Comparison of ENCODE assay signal across 10 cellular contexts in genomic region chr16:1428511-1428910, GRCh38. TPM values are rescaled to one million over a fixed set of nuclear protein-coding genes. Genes with fewer than 3 reads are reported as not detected.
A peak's percentile ranks its signal among the peaks of the same experiment; 100 is the strongest.
DNase-seq lines count a peak whose midpoint lies in the region; ATAC-seq and FAIRE-seq lines count a peak whose summit lies in the region.
"Had no signal": no experiment of that assay in that cellular context is flagged by ENCODE, and none has a peak within 500 bp of the region (broad histone marks: within the 10 kb centered on the region; RNA-seq: fewer than 3 reads in every experiment).

No MANE protein-coding gene starts in this region.

- POLR2A ChIA-PET in activated CD4-positive, alpha-beta memory T cell treated with anti-CD3 and anti-CD28 coated beads, Interleukin-2, amount 10 ng/mL, durations not matched to agents 7 days and 5 days (lab: Charles Lee), result interaction anchor here (0.7 to 3.0 kb wide), 3 partner anchors 8 to 277 kb away, joined by 3 to 9 read pairs (median 4); partner anchors contain the start of genes MAPK8IP3 and UQCC4

- peak; percentile 28 for DNase-seq in activated T-cell treated with anti-CD3 and anti-CD28 coated beads for 1 hour (ENCODE audit: low read depth)
- DNase-seq in activated T-cell treated with anti-CD3 and anti-CD28 coated beads for 4 hours, result no peak
- peak; percentile 52 for DNase-seq in activated CD4-positive, alpha-beta memory T cell treated with anti-CD3 and anti-CD28 coated beads, Interleukin-2, amount 10 ng/mL, durations not matched to agents 7 days and 5 days
- peak; percentile 59 for DNase-seq in germinal center (ENCODE audit: low spot score)
- DNase-seq in stimulated activated naive B cell treated with anti-CD40 and anti-IgM and Interleukin-4, amounts not matched to agents 10 μg/mL and 1 μg/mL and 100 μg/mL, for 72 hours, result peak; percentile 58
- DNase-seq in SK-N-DZ (ENCODE audit: low spot score), result no peak
- DNase-seq in frontal cortex (ENCODE audit: low spot score in 2 of 2), result no peak

- peak; percentile 90 for ATAC-seq in stimulated activated naive B cell treated with anti-CD40 and anti-IgM and Interleukin-4, amounts not matched to agents 10 μg/mL and 1 μg/mL and 100 μg/mL, for 72 hours (replicated peaks)
- ATAC-seq in GM18873 (IDR thresholded peaks at IDR 0.05; ENCODE audit: low FRiP score, unreplicated experiment), result no peak

- no peak overlapping the region for H3K27ac Mint-ChIP-seq in activated CD4-positive, alpha-beta memory T cell treated with anti-CD3 and anti-CD28 coated beads, Interleukin-2, amount 10 ng/mL, durations not matched to agents 7 days and 5 days
- H3K27ac Mint-ChIP-seq in stimulated activated naive B cell treated with anti-CD40 and anti-IgM and Interleukin-4, amounts not matched to agents 10 μg/mL and 1 μg/mL and 100 μg/mL, for 72 hours, result peak overlapping the region; percentile 37

- H3K4me3 Mint-ChIP-seq in activated CD4-positive, alpha-beta memory T cell treated with anti-CD3 and anti-CD28 coated beads, Interleukin-2, amount 10 ng/mL, durations not matched to agents 7 days and 5 days, result no peak overlapping the region
- peak overlapping the region in 1 of 2 donors; percentile 44 for H3K4me3 Mint-ChIP-seq in stimulated activated naive B cell treated with anti-CD40 and anti-IgM and Interleukin-4, amounts not matched to agents 10 μg/mL and 1 μg/mL and 100 μg/mL, for 72 hours

- CTCF ChIA-PET in activated CD4-positive, alpha-beta memory T cell treated with anti-CD3 and anti-CD28 coated beads, Interleukin-2, amount 10 ng/mL, durations not matched to agents 7 days and 5 days (lab: Charles Lee), result interaction anchor here (0.8 to 1.1 kb wide), 2 partner anchors 8 to 115 kb away, joined by 3 read pairs; partner anchors contain the start of gene UQCC4

- H3K27me3 Mint-ChIP-seq in activated CD4-positive, alpha-beta memory T cell treated with anti-CD3 and anti-CD28 coated beads, Interleukin-2, amount 10 ng/mL, durations not matched to agents 7 days and 5 days, result no peaks in the 10 kb centered on the region
- H3K27me3 Mint-ChIP-seq in stimulated activated naive B cell treated with anti-CD40 and anti-IgM and Interleukin-4, amounts not matched to agents 10 μg/mL and 1 μg/mL and 100 μg/mL, for 72 hours, result peaks cover 0 to 5% of the 10 kb centered on the region in 2 donors

- no peak for FAIRE-seq in frontal cortex (lab: Jason Lieb, UNC)

- no peaks in the 10 kb centered on the region for H3K36me3 Mint-ChIP-seq in activated CD4-positive, alpha-beta memory T cell treated with anti-CD3 and anti-CD28 coated beads, Interleukin-2, amount 10 ng/mL, durations not matched to agents 7 days and 5 days (ENCODE audit: low read depth)
- H3K36me3 Mint-ChIP-seq in stimulated activated naive B cell treated with anti-CD40 and anti-IgM and Interleukin-4, amounts not matched to agents 10 μg/mL and 1 μg/mL and 100 μg/mL, for 72 hours, result no peaks in the 10 kb centered on the region

- no peaks in the 10 kb centered on the region for H3K4me1 Mint-ChIP-seq in activated CD4-positive, alpha-beta memory T cell treated with anti-CD3 and anti-CD28 coated beads, Interleukin-2, amount 10 ng/mL, durations not matched to agents 7 days and 5 days
- peaks cover 10 to 18% of the 10 kb centered on the region in 2 donors for H3K4me1 Mint-ChIP-seq in stimulated activated naive B cell treated with anti-CD40 and anti-IgM and Interleukin-4, amounts not matched to agents 10 μg/mL and 1 μg/mL and 100 μg/mL, for 72 hours

- no peaks in the 10 kb centered on the region for H3K9me3 Mint-ChIP-seq in activated CD4-positive, alpha-beta memory T cell treated with anti-CD3 and anti-CD28 coated beads, Interleukin-2, amount 10 ng/mL, durations not matched to agents 7 days and 5 days
- no peaks in the 10 kb centered on the region for H3K9me3 Mint-ChIP-seq in stimulated activated naive B cell treated with anti-CD40 and anti-IgM and Interleukin-4, amounts not matched to agents 10 μg/mL and 1 μg/mL and 100 μg/mL, for 72 hours

RNA-seq across cellular contexts. Expression of gene PERCC1, which starts 2.4 kb away (rescaled TPM):
- not detected for total RNA-seq in activated CD4-positive, alpha-beta memory T cell treated with anti-CD3 and anti-CD28 coated beads, Interleukin-2, amount 10 ng/mL, durations not matched to agents 7 days and 5 days
- 2.0 and 5.6 TPM in 2 replicates for polyA plus RNA-seq in SK-N-DZ (2014; cell fraction: cytosol; rRNA removed)
- polyA plus RNA-seq in SK-N-DZ (2014; cell fraction: nucleus; rRNA removed), result 1.2 and 3.3 TPM in 2 replicates
- total RNA-seq in frontal cortex, result not detected
- total RNA-seq: T-helper 2 cell treated with Interferon-gamma antibody and Interleukin-4, amounts not matched to agents 100 ng/mL and 5 ng/mL, for 36 hours had no signal
- polyA plus RNA-seq: neural cell had no signal

RNA-seq across cellular contexts. Expression of gene UQCC4, which starts 8.0 kb away (rescaled TPM):
- 10 to 100 TPM; 11.2 to 12.3 TPM for total RNA-seq in activated CD4-positive, alpha-beta memory T cell treated with anti-CD3 and anti-CD28 coated beads, Interleukin-2, amount 10 ng/mL, durations not matched to agents 7 days and 5 days
- polyA plus RNA-seq in SK-N-DZ (2014; cell fraction: cytosol; rRNA removed), result 31.5 and 51.8 TPM in 2 replicates
- polyA plus RNA-seq in SK-N-DZ (2014; cell fraction: nucleus; rRNA removed), result 38.6 and 41.7 TPM in 2 replicates
- total RNA-seq in frontal cortex, result 13.5 TPM

RNA-seq across cellular contexts. Expression of gene UNKL, which starts 14.0 kb away (rescaled TPM):
- 10 to 100 TPM; 40.0 to 43.7 TPM for total RNA-seq in activated CD4-positive, alpha-beta memory T cell treated with anti-CD3 and anti-CD28 coated beads, Interleukin-2, amount 10 ng/mL, durations not matched to agents 7 days and 5 days
- 13.7 and 16.2 TPM in 2 replicates for polyA plus RNA-seq in SK-N-DZ (2014; cell fraction: cytosol; rRNA removed)
- 80.1 and 109 TPM in 2 replicates for polyA plus RNA-seq in SK-N-DZ (2014; cell fraction: nucleus; rRNA removed)
- 8.2 TPM for total RNA-seq in frontal cortex

RNA-seq across cellular contexts. Expression of gene CCDC154, which starts 15.8 kb away (rescaled TPM):
- total RNA-seq in activated CD4-positive, alpha-beta memory T cell treated with anti-CD3 and anti-CD28 coated beads, Interleukin-2, amount 10 ng/mL, durations not matched to agents 7 days and 5 days, result 1 to 10 TPM; 1.6 to 2.2 TPM
- polyA plus RNA-seq in SK-N-DZ (2014; cell fraction: cytosol; rRNA removed), result 0.27 and 0.35 TPM in 2 replicates
- 2.1 and 5.8 TPM in 2 replicates for polyA plus RNA-seq in SK-N-DZ (2014; cell fraction: nucleus; rRNA removed)
- total RNA-seq in frontal cortex, result 0.41 TPM

RNA-seq across cellular contexts. Expression of gene CLCN7, which starts 46.3 kb away (rescaled TPM):
- 10 to 100 TPM; 44.2 to 49.4 TPM for total RNA-seq in activated CD4-positive, alpha-beta memory T cell treated with anti-CD3 and anti-CD28 coated beads, Interleukin-2, amount 10 ng/mL, durations not matched to agents 7 days and 5 days
- polyA plus RNA-seq in SK-N-DZ (2014; cell fraction: cytosol; rRNA removed), result 47.2 and 67.5 TPM in 2 replicates
- 328 and 374 TPM in 2 replicates for polyA plus RNA-seq in SK-N-DZ (2014; cell fraction: nucleus; rRNA removed)
- total RNA-seq in frontal cortex, result 29.3 TPM

Comparison
In these comparisons a context has a peak if more than half of its experiments do, and no peak if none do; other contexts are left out.
1. DNase-seq: peak in activated T-cell treated with anti-CD3 and anti-CD28 coated beads for 1 hour (single experiment), activated CD4-positive, alpha-beta memory T cell treated with anti-CD3 and anti-CD28 coated beads, Interleukin-2, amount 10 ng/mL, durations not matched to agents 7 days and 5 days (single experiment), germinal center (single experiment) and stimulated activated naive B cell treated with anti-CD40 and anti-IgM and Interleukin-4, amounts not matched to agents 10 μg/mL and 1 μg/mL and 100 μg/mL, for 72 hours (single experiment); none in activated T-cell treated with anti-CD3 and anti-CD28 coated beads for 4 hours (single experiment), SK-N-DZ (single experiment) and frontal cortex (0 of 2).